Comparison of ENCODE assay signal across 1 cellular context in genomic region chr3:13878711-13879101, GRCh38.
A peak's percentile ranks its signal among the peaks of the same experiment; 100 is the strongest.
TF ChIP-seq lines count a peak whose summit lies in the region.

No MANE protein-coding gene starts in this region.

TF ChIP-seq in HEK293, 187 proteins besides CTCF, POLR2A, EP300 and RAD21 (continued from another document and continues in another):
- TF ChIP-seq HIC1 (tag by site-specific recombination; IDR thresholded peaks at IDR 0.05) (no peak; the same call in 1 of the 2 replicates), ZNF223 (tag by site-specific recombination; IDR thresholded peaks at IDR 0.05) (no peak), PRDM10 (tag by site-specific recombination; IDR thresholded peaks at IDR 0.05) (no peak), ZNF701 (tag by site-specific recombination; IDR thresholded peaks at IDR 0.05) (no peak), ZBTB8A (tag by site-specific recombination; IDR thresholded peaks at IDR 0.05) (peak; percentile 52), GLIS2 (tag by site-specific recombination; IDR thresholded peaks at IDR 0.05) (peak; percentile 77), PRDM1 (tag by site-specific recombination; IDR thresholded peaks at IDR 0.05) (no peak), KLF16 (tag by site-specific recombination; IDR thresholded peaks at IDR 0.05) (0 out of 2 replicates have a peak, but pooled peaks have one; percentile 26), BCL11A (tag by site-specific recombination; IDR thresholded peaks at IDR 0.05; ENCODE audit: low read depth) (0 out of 2 replicates have a peak, but pooled peaks have one; percentile 7), ZNF19 (tag by site-specific recombination; IDR thresholded peaks at IDR 0.05; ENCODE audit: low read depth) (no peak), ZNF777 (tag by site-specific recombination; IDR thresholded peaks at IDR 0.05; ENCODE audit: borderline replicate concordance) (peak; percentile 39; the same call in 1 of the 2 replicates), ZNF335 (tag by site-specific recombination; conservative IDR thresholded peaks at IDR 0.05) (no peak; the same call in 1 of the 2 replicates), TCF7L2 (IDR thresholded peaks at IDR 0.05; ENCODE audit: borderline replicate concordance, low read depth, low read length) (no peak), RBAK (tag by site-specific recombination; IDR thresholded peaks at IDR 0.05) (no peak), ZNF10 (tag by site-specific recombination; IDR thresholded peaks at IDR 0.05) (no peak), ZNF184 (tag by site-specific recombination; IDR thresholded peaks at IDR 0.05) (no peak), ZNF677 (tag by site-specific recombination; IDR thresholded peaks at IDR 0.05) (no peak), ZNF843 (tag by site-specific recombination; IDR thresholded peaks at IDR 0.05) (no peak), EGR2 (tag by site-specific recombination; IDR thresholded peaks at IDR 0.05; ENCODE audit: low read depth) (peak; percentile 97), ZNF473 (tag by site-specific recombination; IDR thresholded peaks at IDR 0.05) (no peak), ZBTB44 (tag by site-specific recombination; IDR thresholded peaks at IDR 0.05) (no peak), ZBTB1 (tag by site-specific recombination; IDR thresholded peaks at IDR 0.05) (no peak), KLF1 (tag by site-specific recombination; IDR thresholded peaks at IDR 0.05) (no peak), ZBTB17 (tag by site-specific recombination; IDR thresholded peaks at IDR 0.05) (peak; percentile 3; the same call in 1 of the 2 replicates), ZNF654 (tag by site-specific recombination; IDR thresholded peaks at IDR 0.05; ENCODE audit: low read depth) (no peak), SP2 (tag by site-specific recombination; IDR thresholded peaks at IDR 0.05) (peak; percentile 91), ZBTB11 (tag by site-specific recombination; conservative IDR thresholded peaks at IDR 0.05; ENCODE audit: low read depth) (no peak)
- TF ChIP-seq, protein P1, sequence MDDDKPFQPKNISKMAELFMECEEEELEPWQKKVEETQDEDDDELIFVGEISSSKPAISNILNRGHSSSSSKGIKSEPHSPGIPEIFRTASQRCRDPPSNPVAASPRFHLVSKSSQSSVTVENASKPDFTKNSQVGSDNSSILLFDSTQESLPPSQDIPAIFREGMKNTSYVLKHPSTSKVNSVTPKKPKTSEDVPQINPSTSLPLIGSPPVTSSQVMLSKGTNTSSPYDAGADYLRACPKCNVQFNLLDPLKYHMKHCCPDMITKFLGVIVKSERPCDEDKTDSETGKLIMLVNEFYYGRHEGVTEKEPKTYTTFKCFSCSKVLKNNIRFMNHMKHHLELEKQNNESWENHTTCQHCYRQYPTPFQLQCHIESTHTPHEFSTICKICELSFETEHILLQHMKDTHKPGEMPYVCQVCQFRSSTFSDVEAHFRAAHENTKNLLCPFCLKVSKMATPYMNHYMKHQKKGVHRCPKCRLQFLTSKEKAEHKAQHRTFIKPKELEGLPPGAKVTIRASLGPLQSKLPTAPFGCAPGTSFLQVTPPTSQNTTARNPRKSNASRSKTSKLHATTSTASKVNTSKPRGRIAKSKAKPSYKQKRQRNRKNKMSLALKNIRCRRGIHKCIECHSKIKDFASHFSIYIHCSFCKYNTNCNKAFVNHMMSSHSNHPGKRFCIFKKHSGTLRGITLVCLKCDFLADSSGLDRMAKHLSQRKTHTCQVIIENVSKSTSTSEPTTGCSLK (tag by site-specific recombination; IDR thresholded peaks at IDR 0.05), result no peak
- TF ChIP-seq, protein P2, sequence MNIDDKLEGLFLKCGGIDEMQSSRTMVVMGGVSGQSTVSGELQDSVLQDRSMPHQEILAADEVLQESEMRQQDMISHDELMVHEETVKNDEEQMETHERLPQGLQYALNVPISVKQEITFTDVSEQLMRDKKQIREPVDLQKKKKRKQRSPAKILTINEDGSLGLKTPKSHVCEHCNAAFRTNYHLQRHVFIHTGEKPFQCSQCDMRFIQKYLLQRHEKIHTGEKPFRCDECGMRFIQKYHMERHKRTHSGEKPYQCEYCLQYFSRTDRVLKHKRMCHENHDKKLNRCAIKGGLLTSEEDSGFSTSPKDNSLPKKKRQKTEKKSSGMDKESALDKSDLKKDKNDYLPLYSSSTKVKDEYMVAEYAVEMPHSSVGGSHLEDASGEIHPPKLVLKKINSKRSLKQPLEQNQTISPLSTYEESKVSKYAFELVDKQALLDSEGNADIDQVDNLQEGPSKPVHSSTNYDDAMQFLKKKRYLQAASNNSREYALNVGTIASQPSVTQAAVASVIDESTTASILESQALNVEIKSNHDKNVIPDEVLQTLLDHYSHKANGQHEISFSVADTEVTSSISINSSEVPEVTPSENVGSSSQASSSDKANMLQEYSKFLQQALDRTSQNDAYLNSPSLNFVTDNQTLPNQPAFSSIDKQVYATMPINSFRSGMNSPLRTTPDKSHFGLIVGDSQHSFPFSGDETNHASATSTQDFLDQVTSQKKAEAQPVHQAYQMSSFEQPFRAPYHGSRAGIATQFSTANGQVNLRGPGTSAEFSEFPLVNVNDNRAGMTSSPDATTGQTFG (tag by site-specific recombination; IDR thresholded peaks at IDR 0.05; ENCODE audit: borderline replicate concordance), result no peak
- TF ChIP-seq, protein P3, sequence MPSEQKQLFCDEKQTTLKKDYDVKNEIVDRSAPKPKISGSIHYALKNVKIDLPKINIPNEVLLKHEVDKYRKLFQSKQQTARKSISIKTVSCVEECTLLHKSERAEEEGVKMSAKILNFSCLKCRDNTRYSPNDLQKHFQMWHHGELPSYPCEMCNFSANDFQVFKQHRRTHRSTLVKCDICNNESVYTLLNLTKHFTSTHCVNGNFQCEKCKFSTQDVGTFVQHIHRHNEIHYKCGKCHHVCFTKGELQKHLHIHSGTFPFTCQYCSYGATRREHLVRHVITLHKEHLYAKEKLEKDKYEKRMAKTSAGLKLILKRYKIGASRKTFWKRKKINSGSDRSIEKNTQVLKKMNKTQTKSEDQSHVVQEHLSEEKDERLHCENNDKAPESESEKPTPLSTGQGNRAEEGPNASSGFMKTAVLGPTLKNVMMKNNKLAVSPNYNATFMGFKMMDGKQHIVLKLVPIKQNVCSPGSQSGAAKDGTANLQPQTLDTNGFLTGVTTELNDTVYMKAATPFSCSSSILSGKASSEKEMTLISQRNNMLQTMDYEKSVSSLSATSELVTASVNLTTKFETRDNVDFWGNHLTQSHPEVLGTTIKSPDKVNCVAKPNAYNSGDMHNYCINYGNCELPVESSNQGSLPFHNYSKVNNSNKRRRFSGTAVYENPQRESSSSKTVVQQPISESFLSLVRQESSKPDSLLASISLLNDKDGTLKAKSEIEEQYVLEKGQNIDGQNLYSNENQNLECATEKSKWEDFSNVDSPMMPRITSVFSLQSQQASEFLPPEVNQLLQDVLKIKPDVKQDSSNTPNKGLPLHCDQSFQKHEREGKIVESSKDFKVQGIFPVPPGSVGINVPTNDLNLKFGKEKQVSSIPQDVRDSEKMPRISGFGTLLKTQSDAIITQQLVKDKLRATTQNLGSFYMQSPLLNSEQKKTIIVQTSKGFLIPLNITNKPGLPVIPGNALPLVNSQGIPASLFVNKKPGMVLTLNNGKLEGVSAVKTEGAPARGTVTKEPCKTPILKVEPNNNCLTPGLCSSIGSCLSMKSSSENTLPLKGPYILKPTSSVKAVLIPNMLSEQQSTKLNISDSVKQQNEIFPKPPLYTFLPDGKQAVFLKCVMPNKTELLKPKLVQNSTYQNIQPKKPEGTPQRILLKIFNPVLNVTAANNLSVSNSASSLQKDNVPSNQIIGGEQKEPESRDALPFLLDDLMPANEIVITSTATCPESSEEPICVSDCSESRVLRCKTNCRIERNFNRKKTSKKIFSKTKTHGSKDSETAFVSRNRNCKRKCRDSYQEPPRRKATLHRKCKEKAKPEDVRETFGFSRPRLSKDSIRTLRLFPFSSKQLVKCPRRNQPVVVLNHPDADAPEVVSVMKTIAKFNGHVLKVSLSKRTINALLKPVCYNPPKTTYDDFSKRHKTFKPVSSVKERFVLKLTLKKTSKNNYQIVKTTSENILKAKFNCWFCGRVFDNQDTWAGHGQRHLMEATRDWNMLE (tag by site-specific recombination; conservative IDR thresholded peaks at IDR 0.05; ENCODE audit: low read depth), result no peak
- TF ChIP-seq, protein P4, sequence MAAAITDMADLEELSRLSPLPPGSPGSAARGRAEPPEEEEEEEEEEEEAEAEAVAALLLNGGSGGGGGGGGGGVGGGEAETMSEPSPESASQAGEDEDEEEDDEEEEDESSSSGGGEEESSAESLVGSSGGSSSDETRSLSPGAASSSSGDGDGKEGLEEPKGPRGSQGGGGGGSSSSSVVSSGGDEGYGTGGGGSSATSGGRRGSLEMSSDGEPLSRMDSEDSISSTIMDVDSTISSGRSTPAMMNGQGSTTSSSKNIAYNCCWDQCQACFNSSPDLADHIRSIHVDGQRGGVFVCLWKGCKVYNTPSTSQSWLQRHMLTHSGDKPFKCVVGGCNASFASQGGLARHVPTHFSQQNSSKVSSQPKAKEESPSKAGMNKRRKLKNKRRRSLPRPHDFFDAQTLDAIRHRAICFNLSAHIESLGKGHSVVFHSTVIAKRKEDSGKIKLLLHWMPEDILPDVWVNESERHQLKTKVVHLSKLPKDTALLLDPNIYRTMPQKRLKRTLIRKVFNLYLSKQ (tag by site-specific recombination; IDR thresholded peaks at IDR 0.05; ENCODE audit: borderline replicate concordance), result no peak
